Comparison of ENCODE assay signal across 3 cellular contexts in genomic region chr1:55156093-55156492, GRCh38.
TF ChIP-seq lines count a peak whose summit lies in the region.

No MANE protein-coding gene starts in this region.

TF ChIP-seq in SK-N-SH treated with all-trans-retinoic acid at 6 μM for 48 hours, 23 proteins besides CTCF, POLR2A, EP300 and RAD21 (continued from another document):
- TF ChIP-seq GLIS3 (CRISPR knock-in tag; IDR thresholded peaks at IDR 0.05): no peak

TF ChIP-seq in SK-N-SH, 30 proteins besides CTCF, POLR2A, EP300 and RAD21 (continued from another document):
- TF ChIP-seq MAX (IDR thresholded peaks at IDR 0.05; ENCODE audit: low read depth): no peak
- no peak for TF ChIP-seq POLR2AphosphoS5 (IDR thresholded peaks at IDR 0.05; ENCODE audit: low read depth, low read length)
- TF ChIP-seq REST (IDR thresholded peaks at IDR 0.05; ENCODE audit: low read depth, low read length): no peak
- no peak for TF ChIP-seq MEF2A (IDR thresholded peaks at IDR 0.05; ENCODE audit: borderline replicate concordance, low read depth)
- TF ChIP-seq SIN3A (IDR thresholded peaks at IDR 0.05; ENCODE audit: borderline replicate concordance, low read depth, low read length): no peak

TF ChIP-seq in IMR-90, 13 proteins besides CTCF, POLR2A, EP300 and RAD21 (continued from another document):
- TF ChIP-seq USF2 (IDR thresholded peaks at IDR 0.05; ENCODE audit: low read depth, low read length) (no peak), CEBPB (IDR thresholded peaks at IDR 0.05; ENCODE audit: low read depth, low read length) (no peak), NFE2L2 (IDR thresholded peaks at IDR 0.05; ENCODE audit: low read depth, low read length) (no peak), FOS (IDR thresholded peaks at IDR 0.05; ENCODE audit: low read depth, low read length) (no peak), RCOR1 (IDR thresholded peaks at IDR 0.05; ENCODE audit: insufficient replicate concordance, low read length) (no peak)
